ENCODE assay signal across 9 cellular contexts in the genomic region with DNA sequence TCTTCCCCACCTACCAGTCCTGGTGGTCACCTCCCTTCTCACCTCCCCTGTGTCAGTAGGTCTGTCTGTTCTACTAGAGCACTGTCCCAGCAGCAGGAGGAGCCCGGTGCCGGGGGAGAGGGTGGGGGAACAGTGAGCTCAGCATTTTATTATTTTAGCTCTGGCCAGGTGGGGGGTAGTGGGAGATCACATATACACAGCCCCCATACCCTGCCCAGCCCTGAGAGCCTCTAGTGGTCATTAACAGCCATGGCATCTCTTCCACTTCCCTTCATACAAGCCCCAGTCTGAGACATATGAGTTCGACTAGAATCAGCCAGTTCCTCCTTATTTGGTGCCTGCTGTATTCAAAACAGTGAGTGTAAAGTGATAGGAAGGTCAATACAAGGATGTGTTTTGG. TPM values are rescaled to one million over a fixed set of nuclear protein-coding genes. Genes with fewer than 3 reads are reported as not detected.
DNase-seq lines count a peak whose midpoint lies in the region; ATAC-seq and TF ChIP-seq lines count a peak whose summit lies in the region.
"Had no signal": no experiment of that assay in that cellular context is flagged by ENCODE, and none has a peak within 500 bp of the region (broad histone marks: within the 10 kb centered on the region; RNA-seq: fewer than 3 reads in every experiment).

A gene (minus strand): TSS at position 72 of the 400 bp plus-strand sequence. CDS start 1,106 bp downstream, outside the sequence.

- H3K4me3 ChIP-seq in tibial nerve (no peak within 1 kb of the TSS), MG63 (no peak within 1 kb of the TSS)

- H3K9me3 Mint-ChIP-seq in activated T-cell treated with anti-CD3 and anti-CD28 coated beads, Interleukin-2, amount 50 U/mL, for 72 hours, result no peaks in the 10 kb centered on the region
- H3K9me3 Mint-ChIP-seq in T-cell, result no peaks in the 10 kb centered on the region
- H3K9me3 Mint-ChIP-seq: activated T-cell treated with anti-CD3 and anti-CD28 coated beads, Interleukin-2, amount 50 U/mL, for 4 hours had no signal

- no peaks in the 10 kb centered on the region for H3K4me1 Mint-ChIP-seq in activated T-cell treated with anti-CD3 and anti-CD28 coated beads, Interleukin-2, amount 50 U/mL, for 72 hours (ENCODE audit: low read depth)
- H3K4me1 Mint-ChIP-seq in T-cell, result peaks cover 0 to 10% (median 2%) of the 10 kb centered on the region in 3 donors

- peaks cover 11 to 21% of the 10 kb centered on the region in 2 donors for H3K36me3 Mint-ChIP-seq in activated T-cell treated with anti-CD3 and anti-CD28 coated beads, Interleukin-2, amount 50 U/mL, for 72 hours (ENCODE audit: insufficient read depth in 2 of 2)
- peaks cover 51% of the 10 kb centered on the region for H3K36me3 Mint-ChIP-seq in T-cell

- H3K36me3 ChIP-seq in tibial nerve (peaks cover 0 to 100% (median 23%) of the 10 kb centered on the region in 3 donors), MG63 (peaks cover 27% of the 10 kb centered on the region)

- no peak for DNase-seq in activated T-cell treated with anti-CD3 and anti-CD28 coated beads, Interleukin-2, amount 50 U/mL, for 72 hours
- DNase-seq in activated T-cell treated with anti-CD3 and anti-CD28 coated beads, Interleukin-2, amount 50 U/mL, for 48 hours, result no peak
- DNase-seq in T-cell, result no peak
- DNase-seq in Right ventricle myocardium superior, result no peak
- no peak for DNase-seq in tibial nerve (ENCODE audit: low spot score in 2 of 2)
- no peak for DNase-seq in MG63
- no peak for DNase-seq in activated T-cell treated with anti-CD3 and anti-CD28 coated beads for 4 hours
- DNase-seq: activated T-cell treated with anti-CD3 and anti-CD28 coated beads, Interleukin-2, amount 50 U/mL, for 4 hours had no signal

- H3K27ac Mint-ChIP-seq in activated T-cell treated with anti-CD3 and anti-CD28 coated beads, Interleukin-2, amount 50 U/mL, for 72 hours, result peak within 1 kb of the TSS; percentile 62
- peak within 1 kb of the TSS; percentile 34 to 48 for H3K27ac Mint-ChIP-seq in T-cell

- H3K27ac ChIP-seq in tibial nerve, result no peak within 1 kb of the TSS

- TF ChIP-seq EP300 in tibial nerve (IDR thresholded peaks at IDR 0.05), result no peak

- TF ChIP-seq CTCF in tibial nerve (IDR thresholded peaks at IDR 0.05), result peak in 4 of 5 experiments; percentile 17 to 26 (median 24)

- H3K4me3 Mint-ChIP-seq in activated T-cell treated with anti-CD3 and anti-CD28 coated beads, Interleukin-2, amount 50 U/mL, for 72 hours, result no peak within 1 kb of the TSS
- H3K4me3 Mint-ChIP-seq in T-cell, result no peak within 1 kb of the TSS
- H3K4me3 Mint-ChIP-seq: activated T-cell treated with anti-CD3 and anti-CD28 coated beads, Interleukin-2, amount 50 U/mL, for 4 hours had no signal

- peaks cover 0 to 5% (median 0%) of the 10 kb centered on the region in 4 donors for H3K4me1 ChIP-seq in tibial nerve

- H3K27me3 Mint-ChIP-seq in activated T-cell treated with anti-CD3 and anti-CD28 coated beads, Interleukin-2, amount 50 U/mL, for 72 hours (ENCODE audit: low read depth), result no peaks in the 10 kb centered on the region
- no peaks in the 10 kb centered on the region for H3K27me3 Mint-ChIP-seq in T-cell

- CTCF ChIA-PET in T-cell (lab: Charles Lee), result interaction anchor here in 1 of 2 donors (0.7 kb wide), 3 partner anchors 28 to 150 kb away, joined by 3 read pairs; no protein-coding TSS in a partner anchor

- intact Hi-C loops in Right ventricle myocardium superior (cut with DNase I), result no loop called here

- H3K27me3 ChIP-seq in tibial nerve (no peaks in the 10 kb centered on the region), MG63 (no peaks in the 10 kb centered on the region)

- no peak for TF ChIP-seq POLR2A in tibial nerve (IDR thresholded peaks at IDR 0.05)

- peak; percentile 41 to 52 for ATAC-seq in activated T-cell treated with anti-CD3 and anti-CD28 coated beads, Interleukin-2, amount 50 U/mL, for 72 hours (replicated peaks in 1 of 2)
- ATAC-seq in T-cell (replicated peaks in 1 of 4) (peak in 3 of 4 experiments; percentile 47 to 70 (median 61)), Right ventricle myocardium superior (ENCODE audit: poor library complexity) (peak; percentile 64), HG02885 (IDR thresholded peaks at IDR 0.05; ENCODE audit: poor library complexity, unreplicated experiment) (no peak)

- 41 to 54% methylated on average over 3 of the region's 3 CpGs for WGBS in tibial nerve, 2 donors

- H3K9me3 ChIP-seq in tibial nerve (no peaks in the 10 kb centered on the region), MG63 (no peaks in the 10 kb centered on the region)

- POLR2A ChIA-PET in T-cell (lab: Charles Lee), result interaction anchor here in 1 of 2 donors (0.5 kb wide), 2 partner anchors 14 to 53 kb away, joined by 3 to 5 read pairs; a partner anchor contains a TSS

RNA-seq across cellular contexts. Expression of the gene that starts here (rescaled TPM):
- 1 to 10 TPM; 1.8 to 3.2 TPM for total RNA-seq in activated T-cell treated with anti-CD3 and anti-CD28 coated beads, Interleukin-2, amount 50 U/mL, for 72 hours
- total RNA-seq in T-cell, result 1 to 10 TPM; 1.9 to 6.2 (median 5.3) TPM
- not detected for total RNA-seq in Right ventricle myocardium superior
- total RNA-seq in tibial nerve, result 1 to 10 TPM in 2 of 4 donors, not detected in 2; 1.1 to 4.8 TPM
- not detected in 2 replicates for total RNA-seq in MG63 (2014; rRNA removed; shearing (Covaris generic); ENCODE audit: low replicate concordance)

Comparison
In these comparisons a context has a peak if more than half of its experiments do, and no peak if none do; other contexts are left out.
1. Peak in ATAC-seq in Right ventricle myocardium superior; RNA of the gene not detected or under 1 TPM.